Comparison of ENCODE assay signal across 17 cellular contexts in genomic region chr17:34665803-34666763, GRCh38.
DNase-seq lines count a peak whose midpoint lies in the region; ATAC-seq and TF ChIP-seq lines count a peak whose summit lies in the region.
"Had no signal": no experiment of that assay in that cellular context is flagged by ENCODE, and none has a peak within 500 bp of the region (broad histone marks: within the 10 kb centered on the region; RNA-seq: fewer than 3 reads in every experiment).

No MANE protein-coding gene starts in this region.

- no peak for TF ChIP-seq POLR2A in esophagus squamous epithelium (IDR thresholded peaks at IDR 0.05)

- H3K4me3 ChIP-seq in HUES64 (ENCODE audit: low read length): peak overlapping the region; percentile 12; the same call in 1 of the 2 replicates
- no peak overlapping the region for H3K4me3 ChIP-seq in WERI-Rb-1 (ENCODE audit: low read depth, low read length)
- H3K4me3 ChIP-seq in esophagus squamous epithelium: no peak overlapping the region
- H3K4me3 ChIP-seq: GM12878 had no signal

- no peak overlapping the region; the same call in 1 of the 2 replicates for H3K9ac ChIP-seq in HUES64 (ENCODE audit: low read depth, low read length)

- TF ChIP-seq CTCF in WERI-Rb-1 (IDR thresholded peaks at IDR 0.05; ENCODE audit: low read depth, low read length): peak; percentile 40; the same call in 1 of the 2 replicates
- no peak for TF ChIP-seq CTCF in esophagus squamous epithelium (IDR thresholded peaks at IDR 0.05)

- H3K36me3 ChIP-seq in HUES64 (ENCODE audit: insufficient read depth, low read length): no peaks in the 10 kb centered on the region
- no peaks in the 10 kb centered on the region for H3K36me3 ChIP-seq in WERI-Rb-1
- no peaks in the 10 kb centered on the region for H3K36me3 ChIP-seq in esophagus squamous epithelium

- H3K27me3 ChIP-seq in HUES64 (ENCODE audit: insufficient read depth, low read length) (0 out of 2 replicates have a peak, but pooled peaks cover 4% of the 10 kb centered on the region), WERI-Rb-1 (ENCODE audit: insufficient read depth, low read depth, severe bottlenecking) (no peaks in the 10 kb centered on the region), esophagus squamous epithelium (peaks cover 0 to 74% (median 1%) of the 10 kb centered on the region in 4 donors)

- H3K9me3 ChIP-seq in HUES64 (ENCODE audit: insufficient read depth, low read depth, low read length): no peaks in the 10 kb centered on the region
- no peaks in the 10 kb centered on the region for H3K9me3 ChIP-seq in WERI-Rb-1 (ENCODE audit: severe bottlenecking)
- no peaks in the 10 kb centered on the region for H3K9me3 ChIP-seq in esophagus squamous epithelium

- H3K4me1 ChIP-seq in HUES64 (ENCODE audit: insufficient read depth, low read length) (peaks cover 7% of the 10 kb centered on the region; the same call in 1 of the 2 replicates), esophagus squamous epithelium (no peaks in the 10 kb centered on the region)

- H3K27ac ChIP-seq in HUES64 (ENCODE audit: low read depth, low read length): no peak overlapping the region
- peak overlapping the region; percentile 39 for H3K27ac ChIP-seq in WERI-Rb-1
- no peak overlapping the region for H3K27ac ChIP-seq in esophagus squamous epithelium

- intact Hi-C loops in esophagus squamous epithelium (cut with DNase I): no loop called here

- 37% methylated on average over 22 of the region's 22 CpGs for WGBS in HUES64
- WGBS in esophagus squamous epithelium, 2 donors: 27 to 34% methylated on average over 19 to 21 of the region's 22 CpGs

- ATAC-seq in HG03175 (IDR thresholded peaks at IDR 0.05; ENCODE audit: unreplicated experiment): no peak
- ATAC-seq: GM12878 had no signal

- DNase-seq in ELF-1 (ENCODE audit: low read depth, low spot score) (peak; percentile 47), WERI-Rb-1 (peak; percentile 58), left kidney (ENCODE audit: low read depth, low spot score) (peak; percentile 29), esophagus squamous epithelium (lab: John Stamatoyannopoulos, UW) (no peak)
- no peak for DNase-seq in stimulated activated CD8-positive, alpha-beta memory T cell treated with anti-CD3 and anti-CD28 coated beads, Interleukin-4, amount 100 ng/mL, for 48 hours
- DNase-seq: activated CD4-positive, alpha-beta T cell treated with anti-CD3 and anti-CD28 coated beads for 4 hours; activated CD8-positive, alpha-beta memory T cell treated with anti-CD3 and anti-CD28 coated beads, Interleukin-2, amount 50 U/mL, for 48 hours; activated gamma-delta T cell treated with Interleukin-2 at 50 U/mL for 16 hours; amygdala; DMS 273 treated with DMSO at 0.1 percent for 48 hours; GF-D8; kidney glomerular epithelial cell; NCI-H146; NCI-H510A had no signal

Comparison
In these comparisons a context has a peak if more than half of its experiments do, and no peak if none do; other contexts are left out.
1. DNase-seq: peak in ELF-1 (single experiment), WERI-Rb-1 (single experiment) and left kidney (single experiment); none in stimulated activated CD8-positive, alpha-beta memory T cell treated with anti-CD3 and anti-CD28 coated beads, Interleukin-4, amount 100 ng/mL, for 48 hours (single experiment) and esophagus squamous epithelium (single experiment).